Comparison of ENCODE assay signal across 18 cellular contexts in the genomic region with DNA sequence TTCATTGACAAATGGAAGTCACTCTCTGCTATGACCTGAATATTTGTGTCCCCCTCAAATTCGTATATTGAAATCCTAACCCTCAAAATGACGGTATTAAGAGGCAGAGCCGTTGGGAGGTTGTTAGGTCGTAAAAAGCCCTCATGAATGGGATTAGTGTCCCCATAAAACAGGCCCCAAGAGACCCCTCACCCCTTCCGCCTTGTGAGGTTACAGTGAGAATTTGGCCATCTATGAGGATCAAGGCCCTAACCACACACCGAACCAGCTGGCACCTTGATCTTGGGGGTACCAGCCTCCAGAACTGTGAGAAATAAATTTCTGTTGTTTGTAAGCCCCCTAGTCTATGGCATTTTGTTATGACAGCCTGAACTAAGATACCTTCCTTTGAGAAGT. TPM values are rescaled to one million over a fixed set of nuclear protein-coding genes. Genes with fewer than 3 reads are reported as not detected.
A peak's percentile ranks its signal among the peaks of the same experiment; 100 is the strongest.
DNase-seq lines count a peak whose midpoint lies in the region; TF ChIP-seq lines count a peak whose summit lies in the region.
"Had no signal": no experiment of that assay in that cellular context is flagged by ENCODE, and none has a peak within 500 bp of the region (broad histone marks: within the 10 kb centered on the region; RNA-seq: fewer than 3 reads in every experiment).

No MANE protein-coding gene starts in this region.

- H3K4me3 ChIP-seq in A673 (ENCODE audit: low read depth, low read length, poor library complexity, severe bottlenecking), result no peak overlapping the region
- H3K4me3 ChIP-seq in NB4 (ENCODE audit: low read depth, low read length), result no peak overlapping the region
- H3K4me3 ChIP-seq in osteoblast (ENCODE audit: insufficient read depth, low read length), result no peak overlapping the region
- H3K4me3 ChIP-seq in endodermal cell (ENCODE audit: low read length), result no peak overlapping the region

- H3K4me1 Mint-ChIP-seq in dendritic cell treated with granulocyte-macrophage colony-stimulating factor and Interleukin-4, amounts not matched to agents 40 ng/mL and 50 ng/mL, for 4 days (ENCODE audit: low read depth), result peaks cover 31% of the 10 kb centered on the region
- no peaks in the 10 kb centered on the region for H3K4me1 Mint-ChIP-seq in endodermal cell

- no peaks in the 10 kb centered on the region for H4K20me1 ChIP-seq in osteoblast (ENCODE audit: insufficient read depth, low read length)

- H3K9me3 Mint-ChIP-seq in dendritic cell treated with granulocyte-macrophage colony-stimulating factor and Interleukin-4, amounts not matched to agents 40 ng/mL and 50 ng/mL, for 4 days, result no peaks in the 10 kb centered on the region
- H3K9me3 Mint-ChIP-seq in endodermal cell, result peaks cover 13% of the 10 kb centered on the region

- H3K36me3 ChIP-seq in A673 (ENCODE audit: insufficient read depth, low read length, poor library complexity, severe bottlenecking), result no peaks in the 10 kb centered on the region
- H3K36me3 ChIP-seq in osteoblast (ENCODE audit: insufficient read depth, low read length), result no peaks in the 10 kb centered on the region
- H3K36me3 ChIP-seq in endodermal cell (ENCODE audit: control insufficient read depth, insufficient read depth, low read length), result no peaks in the 10 kb centered on the region

- POLR2A ChIA-PET in A673 (lab: Charles Lee; ENCODE audit: low non-redundant PET), result interaction anchor here (0.6 kb wide), 1 partner anchor 683 kb away, joined by 4 read pairs; no protein-coding TSS in a partner anchor

- H2AFZ ChIP-seq in osteoblast (ENCODE audit: low read length), result peak overlapping the region; percentile 52

- TF ChIP-seq CTCF in A673 (conservative IDR thresholded peaks at IDR 0.05; ENCODE audit: low read depth, low read length), result no peak
- TF ChIP-seq CTCF in NB4 (IDR thresholded peaks at IDR 0.05; ENCODE audit: low read depth, low read length), result no peak
- TF ChIP-seq CTCF in osteoblast (IDR thresholded peaks at IDR 0.05; ENCODE audit: extremely low read depth, low read depth, low read length), result no peak
- TF ChIP-seq CTCF in endodermal cell (conservative IDR thresholded peaks at IDR 0.05), result no peak

- no peaks in the 10 kb centered on the region for H3K79me2 ChIP-seq in osteoblast (ENCODE audit: insufficient read depth, low read length)

- H3K9ac ChIP-seq in endodermal cell (ENCODE audit: extremely low read depth, low read length, poor library complexity, severe bottlenecking), result no peak overlapping the region

- no peaks in the 10 kb centered on the region for H3K36me3 Mint-ChIP-seq in dendritic cell treated with granulocyte-macrophage colony-stimulating factor and Interleukin-4, amounts not matched to agents 40 ng/mL and 50 ng/mL, for 4 days (ENCODE audit: low read depth)
- no peaks in the 10 kb centered on the region for H3K36me3 Mint-ChIP-seq in endodermal cell (ENCODE audit: low read depth)
- H3K36me3 Mint-ChIP-seq: activated CD8-positive, alpha-beta memory T cell treated with anti-CD3 and anti-CD28 coated beads, Interleukin-2, amount 10 ng/mL, durations not matched to agents 7 days and 5 days had no signal

- DNase-seq in A673 (ENCODE audit: low spot score) (no peak), NB4 (ENCODE audit: low read depth) (peak; percentile 40), osteoblast (ENCODE audit: insufficient read length, low spot score, missing footprints) (no peak), NCI-H510A (lab: John Stamatoyannopoulos, UW) (no peak), superior temporal gyrus (ENCODE audit: extremely low spot score) (no peak), endodermal cell (no peak)
- no peak for DNase-seq in stimulated activated CD4-positive, alpha-beta T cell treated with anti-CD3 and anti-CD28 coated beads, Interleukin-2, amount 100 ng/mL, for 24 hours
- DNase-seq: activated CD8-positive, alpha-beta memory T cell treated with anti-CD3 and anti-CD28 coated beads, Interleukin-2, amount 10 ng/mL, durations not matched to agents 7 days and 5 days; activated gamma-delta T cell; Calu3; hippocampal formation; left cardiac atrium; NCI-H2107; RPMI8226 had no signal

- H3K27ac ChIP-seq in A673 (ENCODE audit: low read depth, low read length, poor library complexity, severe bottlenecking) (peak overlapping the region; percentile 3), osteoblast (ENCODE audit: low read depth, low read length) (peak overlapping the region; percentile 86), endodermal cell (ENCODE audit: low read depth, low read length) (no peak overlapping the region)

- peak overlapping the region; percentile 60 for H3K27ac Mint-ChIP-seq in dendritic cell treated with granulocyte-macrophage colony-stimulating factor and Interleukin-4, amounts not matched to agents 40 ng/mL and 50 ng/mL, for 4 days
- no peak overlapping the region for H3K27ac Mint-ChIP-seq in endodermal cell
- H3K27ac Mint-ChIP-seq: activated CD8-positive, alpha-beta memory T cell treated with anti-CD3 and anti-CD28 coated beads, Interleukin-2, amount 10 ng/mL, durations not matched to agents 7 days and 5 days had no signal

- no peak for TF ChIP-seq POLR2A in NB4 (IDR thresholded peaks at IDR 0.05; ENCODE audit: extremely low read depth, insufficient read length)

- H3K4me3 Mint-ChIP-seq in dendritic cell treated with granulocyte-macrophage colony-stimulating factor and Interleukin-4, amounts not matched to agents 40 ng/mL and 50 ng/mL, for 4 days, result no peak overlapping the region
- no peak overlapping the region for H3K4me3 Mint-ChIP-seq in endodermal cell
- H3K4me3 Mint-ChIP-seq: activated CD8-positive, alpha-beta memory T cell treated with anti-CD3 and anti-CD28 coated beads, Interleukin-2, amount 10 ng/mL, durations not matched to agents 7 days and 5 days had no signal

- peaks cover 21% of the 10 kb centered on the region for H3K4me1 ChIP-seq in A673 (ENCODE audit: insufficient read depth, low read length, poor library complexity, severe bottlenecking)
- H3K4me1 ChIP-seq in osteoblast (ENCODE audit: insufficient read depth, low read length), result peaks cover 37% of the 10 kb centered on the region
- no peaks in the 10 kb centered on the region for H3K4me1 ChIP-seq in endodermal cell (ENCODE audit: control insufficient read depth, insufficient read depth, low read length)

- peak overlapping the region; percentile 65 for H3K4me2 ChIP-seq in osteoblast (ENCODE audit: insufficient read depth, low read length)

- no peaks in the 10 kb centered on the region for H3K27me3 Mint-ChIP-seq in dendritic cell treated with granulocyte-macrophage colony-stimulating factor and Interleukin-4, amounts not matched to agents 40 ng/mL and 50 ng/mL, for 4 days
- no peaks in the 10 kb centered on the region for H3K27me3 Mint-ChIP-seq in endodermal cell (ENCODE audit: insufficient read depth)

- no TSS peak for BruUV-seq in A673 (replicated peaks; lab: Mats Ljungman, UMichigan)

- H3K27me3 ChIP-seq in A673 (replicated peaks; ENCODE audit: insufficient read depth, low read depth, low read length, poor library complexity) (peaks cover 33% of the 10 kb centered on the region), osteoblast (ENCODE audit: insufficient read depth, low read length) (no peaks in the 10 kb centered on the region), endodermal cell (ENCODE audit: control insufficient read depth, insufficient read depth, low read length, poor library complexity, severe bottlenecking) (no peaks in the 10 kb centered on the region)

- CTCF ChIA-PET in A673 (lab: Charles Lee), result no interaction called here

- 97 to 100% methylated on average over 3 to 6 of the region's 6 CpGs for WGBS in endodermal cell (ENCODE audit: insufficient coverage in 1 of 2, insufficient read length in 1 of 2), 2 experiments

- intact Hi-C loops in A673 (cut with micrococcal nuclease; ENCODE audit: unreplicated experiment), result loop anchor here (1.0 to 10.0 kb wide), 7 partner anchors 153 to 1513 kb away; a partner anchor contains a TSS
- intact Hi-C loops in dendritic cell treated with granulocyte-macrophage colony-stimulating factor and Interleukin-4, amounts not matched to agents 40 ng/mL and 50 ng/mL, for 4 days (cut with micrococcal nuclease), result loop anchor here (1.0 to 10.0 kb wide), 4 partner anchors 153 to 686 kb away; no protein-coding TSS in a partner anchor

- peaks cover 6% of the 10 kb centered on the region for H3K9me3 ChIP-seq in A673 (ENCODE audit: low read depth, low read length, poor library complexity, severe bottlenecking)
- no peaks in the 10 kb centered on the region for H3K9me3 ChIP-seq in osteoblast (ENCODE audit: low read depth, low read length)
- peaks cover 12% of the 10 kb centered on the region for H3K9me3 ChIP-seq in endodermal cell (ENCODE audit: control insufficient read depth, low read length)

RNA-seq across cellular contexts. Expression of a gene that starts 52.5 kb away (rescaled TPM):
- total RNA-seq in A673 (2021), result 0.15 TPM in 1 of 2 replicates, not detected in the other
- 0.36 TPM in 1 of 2 replicates, not detected in the other for total RNA-seq in osteoblast
- total RNA-seq in endodermal cell, result not detected
- not detected for polyA plus RNA-seq in endodermal cell (2013, experiment 1 of 2)
- polyA plus RNA-seq in endodermal cell (2013, experiment 2 of 2), result not detected
- total RNA-seq: activated CD8-positive, alpha-beta memory T cell treated with anti-CD3 and anti-CD28 coated beads, Interleukin-2, amount 10 ng/mL, durations not matched to agents 7 days and 5 days; Calu3; dermis microvascular lymphatic vessel endothelial cell; H1; pulmonary artery endothelial cell had no signal
- polyA plus RNA-seq: H1 had no signal
